Comparison of ENCODE assay signal across 8 cellular contexts in the genomic region with DNA sequence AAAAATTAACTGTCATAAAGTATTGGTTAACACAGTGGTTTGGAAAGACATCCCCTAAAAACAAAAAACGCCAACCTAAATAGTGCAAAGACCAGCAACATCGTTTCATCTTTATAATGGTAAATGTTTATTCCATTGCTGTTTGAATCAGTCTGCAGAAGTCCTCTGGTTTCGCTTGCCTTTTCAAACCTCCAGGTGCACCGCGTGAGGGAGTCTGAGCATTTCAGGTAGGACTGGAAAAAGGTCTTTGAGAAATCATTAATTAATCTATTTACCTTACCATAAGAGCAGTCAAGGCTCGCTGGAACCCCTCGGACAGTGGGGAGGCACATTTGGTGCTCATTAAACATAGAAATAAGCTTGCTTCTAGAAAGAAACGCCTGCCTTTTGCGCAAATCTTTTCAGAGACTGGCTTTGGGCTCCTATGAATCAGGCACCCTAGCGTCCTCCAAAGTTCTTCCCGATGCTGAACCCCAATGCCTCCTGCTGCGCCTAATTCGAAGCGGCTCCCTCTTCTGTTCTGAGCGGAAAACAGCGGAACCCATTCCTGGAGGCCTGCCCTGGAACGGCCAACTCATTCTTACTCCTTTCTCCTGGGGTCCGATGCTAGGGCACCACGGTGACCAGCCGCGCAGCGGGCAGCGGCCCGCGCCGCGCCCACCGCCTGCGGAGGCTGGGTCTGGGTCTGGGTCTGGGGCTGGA. TPM values are rescaled to one million over a fixed set of nuclear protein-coding genes. Genes with fewer than 3 reads are reported as not detected.
A peak's percentile ranks its signal among the peaks of the same experiment; 100 is the strongest.
DNase-seq lines count a peak whose midpoint lies in the region; ATAC-seq and TF ChIP-seq lines count a peak whose summit lies in the region.

No MANE protein-coding gene starts in this region.

- H3K36me3 Mint-ChIP-seq in progenitor cell of endocrine pancreas (ENCODE audit: insufficient read depth) = peaks cover 3% of the 10 kb centered on the region

- ATAC-seq in GM19463 (IDR thresholded peaks at IDR 0.05; ENCODE audit: unreplicated experiment) = no peak

- peak overlapping the region; percentile 50; the same call in 1 of the 2 replicates for H3K9ac ChIP-seq in ES-I3 (ENCODE audit: low read depth, low read length)

- peak overlapping the region; percentile 37 for H3K27ac Mint-ChIP-seq in progenitor cell of endocrine pancreas

- H3K36me3 ChIP-seq in ES-I3 (ENCODE audit: insufficient read depth, low read length) = no peaks in the 10 kb centered on the region
- H3K36me3 ChIP-seq in esophagus muscularis mucosa = no peaks in the 10 kb centered on the region
- no peaks in the 10 kb centered on the region for H3K36me3 ChIP-seq in ovary

- TF ChIP-seq POLR2A in NB4 (IDR thresholded peaks at IDR 0.05; ENCODE audit: extremely low read depth, insufficient read length) = no peak
- TF ChIP-seq POLR2A in esophagus muscularis mucosa (IDR thresholded peaks at IDR 0.05; ENCODE audit: low read depth) = no peak
- no peak for TF ChIP-seq POLR2A in ovary (IDR thresholded peaks at IDR 0.05)

- peaks cover 3% of the 10 kb centered on the region for H3K4me1 Mint-ChIP-seq in progenitor cell of endocrine pancreas (ENCODE audit: low read depth)

- intact Hi-C loops in esophagus muscularis mucosa (cut with DNase I) (no loop called here), ovary (cut with DNase I) (no loop called here)

- H3K4me3 Mint-ChIP-seq in progenitor cell of endocrine pancreas (ENCODE audit: low read depth) = peak overlapping the region; percentile 67

- H3K27me3 ChIP-seq in esophagus muscularis mucosa (peaks cover 0 to 46% (median 0%) of the 10 kb centered on the region in 4 donors), ovary (no peaks in the 10 kb centered on the region)

- TF ChIP-seq EP300 in esophagus muscularis mucosa (IDR thresholded peaks at IDR 0.05) (no peak), ovary (IDR thresholded peaks at IDR 0.05) (no peak)

- DNase-seq in NB4 (ENCODE audit: low read depth) (peak; percentile 39), esophagus muscularis mucosa (ENCODE audit: extremely low spot score) (peak; percentile 75), progenitor cell of endocrine pancreas (ENCODE audit: low spot score, unreplicated experiment) (no peak), ureter (ENCODE audit: low spot score) (no peak), ovary (no peak)
- DNase-seq in activated CD8-positive, alpha-beta memory T cell treated with anti-CD3 and anti-CD28 coated beads for 24 hours = no peak

- H3K9me3 Mint-ChIP-seq in progenitor cell of endocrine pancreas (ENCODE audit: low read depth) = no peaks in the 10 kb centered on the region

- 0 out of 2 replicates have a peak, but pooled peaks cover 5% of the 10 kb centered on the region for H3K9me3 ChIP-seq in ES-I3 (ENCODE audit: control insufficient read depth, insufficient read depth, low read length)
- peaks cover 0 to 6% (median 0%) of the 10 kb centered on the region in 4 donors for H3K9me3 ChIP-seq in esophagus muscularis mucosa
- H3K9me3 ChIP-seq in ovary = peaks cover 0 to 7% of the 10 kb centered on the region in 2 donors

- WGBS in esophagus muscularis mucosa = 11% methylated on average over 16 of the region's 29 CpGs
- 2 to 5% (median 3%) methylated on average over 29 of the region's 29 CpGs for WGBS in ovary, 3 donors

- H3K27ac ChIP-seq in esophagus muscularis mucosa (replicated peaks in 1 of 4) (peak overlapping the region in 1 of 4 donors; percentile 34), ovary (no peak overlapping the region)

- H3K4me3 ChIP-seq in NB4 (ENCODE audit: low read depth, low read length) (no peak overlapping the region), esophagus muscularis mucosa (peak overlapping the region; percentile 57 to 70 (median 62)), ovary (no peak overlapping the region)

- no peaks in the 10 kb centered on the region for H3K4me1 ChIP-seq in ES-I3 (ENCODE audit: insufficient read depth, low read length)
- peaks cover 5 to 20% (median 17%) of the 10 kb centered on the region in 4 donors for H3K4me1 ChIP-seq in esophagus muscularis mucosa
- H3K4me1 ChIP-seq in ovary (ENCODE audit: insufficient read depth) = peaks cover 2% of the 10 kb centered on the region

- H3K27me3 Mint-ChIP-seq in progenitor cell of endocrine pancreas = peaks cover 64% of the 10 kb centered on the region

- TF ChIP-seq CTCF in NB4 (IDR thresholded peaks at IDR 0.05; ENCODE audit: low read depth, low read length) (no peak), esophagus muscularis mucosa (IDR thresholded peaks at IDR 0.05) (no peak), progenitor cell of endocrine pancreas (IDR thresholded peaks at IDR 0.05; ENCODE audit: unreplicated experiment) (peak; percentile 15), ovary (IDR thresholded peaks at IDR 0.05) (no peak)

RNA-seq across cellular contexts. Expression of a gene that starts 0.9 kb away (rescaled TPM):
- total RNA-seq in esophagus muscularis mucosa (10 to 100 TPM in 3 of 4 donors, 1 to 10 TPM in 1; 7.1 to 46.2 (median 12.8) TPM), progenitor cell of endocrine pancreas (9.2 and 9.3 TPM in 2 replicates), ureter (5.1 TPM), ovary (1 to 10 TPM; 1.5 to 8.7 (median 5.4) TPM)
- polyA plus RNA-seq in ovary = 1 to 10 TPM; 3.1 to 8.3 TPM

Comparison
In these comparisons a context has a peak if more than half of its experiments do, and no peak if none do; other contexts are left out.
1. DNase-seq: peak in NB4 (single experiment) and esophagus muscularis mucosa (single experiment); none in progenitor cell of endocrine pancreas (single experiment), ureter (single experiment), ovary (0 of 5) and activated CD8-positive, alpha-beta memory T cell treated with anti-CD3 and anti-CD28 coated beads for 24 hours (single experiment).
2. H3K4me3 ChIP-seq: peak in esophagus muscularis mucosa (4 of 4); none in NB4 (single experiment) and ovary (single experiment).